In genomic region chr1:84700065-84700464, GRCh38 we compare ENCODE assay signal across 11 cellular contexts. TPM values are rescaled to one million over a fixed set of nuclear protein-coding genes. Genes with fewer than 3 reads are reported as not detected.
DNase-seq lines count a peak whose midpoint lies in the region; ATAC-seq, FAIRE-seq and TF ChIP-seq lines count a peak whose summit lies in the region.
"Had no signal": no experiment of that assay in that cellular context is flagged by ENCODE, and none has a peak within 500 bp of the region (broad histone marks: within the 10 kb centered on the region; RNA-seq: fewer than 3 reads in every experiment).

No MANE protein-coding gene starts in this region.

- FAIRE-seq in D721Med (lab: Jason Lieb, UNC), result no peak

- H3K36me3 ChIP-seq in BE2C, result no peaks in the 10 kb centered on the region

- H3K4me3 ChIP-seq in coronary artery (no peak overlapping the region), BE2C (ENCODE audit: low read depth, low read length) (no peak overlapping the region)

- no peak overlapping the region for H3K27ac ChIP-seq in coronary artery

- no peak for TF ChIP-seq CTCF in coronary artery (IDR thresholded peaks at IDR 0.05)
- TF ChIP-seq CTCF in D721Med (IDR thresholded peaks at IDR 0.05; ENCODE audit: insufficient read depth, missing control alignments), result no peak
- no peak for TF ChIP-seq CTCF in BE2C (IDR thresholded peaks at IDR 0.05; ENCODE audit: low read depth, low read length)

- H3K9me3 ChIP-seq in BE2C, result no peaks in the 10 kb centered on the region

- ATAC-seq in GM19324 (IDR thresholded peaks at IDR 0.05; ENCODE audit: low FRiP score, unreplicated experiment), result peak; percentile 89
- peak; percentile 84 for ATAC-seq in HG02884 (IDR thresholded peaks at IDR 0.05; ENCODE audit: unreplicated experiment)

- DNase-seq in NOMO-1 treated with dmso at 0.1 percent for 144 hours (lab: John Stamatoyannopoulos, UW; ENCODE audit: unreplicated experiment) (peak; percentile 66), pons (ENCODE audit: low spot score) (peak; percentile 44), coronary artery (ENCODE audit: low spot score) (no peak), D721Med (ENCODE audit: insufficient read length, low spot score) (no peak), BE2C (no peak)
- DNase-seq in activated effector memory CD4-positive, alpha-beta T cell treated with Interleukin-2 at 50 U/mL for 16 hours, result no peak
- DNase-seq: activated effector memory CD4-positive, alpha-beta T cell treated with anti-CD3 and anti-CD28 coated beads, Interleukin-2, amount 50 U/mL, for 16 hours; immature natural killer cell; NCI-H2029 had no signal

- H3K4me1 ChIP-seq in BE2C, result no peaks in the 10 kb centered on the region; the same call in 1 of the 2 replicates

- no peaks in the 10 kb centered on the region for H3K27me3 ChIP-seq in BE2C

RNA-seq across cellular contexts. Expression of gene SSX2IP, which starts 9.8 kb away (rescaled TPM):
- 5.9 TPM for polyA plus RNA-seq in BE2C (2012; ENCODE audit: insufficient read depth, insufficient read length, low read depth)

Comparison
In these comparisons a context has a peak if more than half of its experiments do, and no peak if none do; other contexts are left out.
1. DNase-seq: peak in NOMO-1 treated with dmso at 0.1 percent for 144 hours (single experiment) and pons (single experiment); none in coronary artery (single experiment), activated effector memory CD4-positive, alpha-beta T cell treated with Interleukin-2 at 50 U/mL for 16 hours (single experiment), D721Med (single experiment) and BE2C (single experiment).